8 cellular contexts compared by ENCODE assay signal in genomic region chr7:43905954-43906326, GRCh38. TPM values are rescaled to one million over a fixed set of nuclear protein-coding genes. Genes with fewer than 3 reads are reported as not detected.
A peak's percentile ranks its signal among the peaks of the same experiment; 100 is the strongest.
DNase-seq lines count a peak whose midpoint lies in the region; TF ChIP-seq lines count a peak whose summit lies in the region.

No MANE protein-coding gene starts in this region.

- H3K4me1 ChIP-seq in breast epithelium (peaks cover 7 to 10% of the 10 kb centered on the region in 2 donors), skeletal muscle tissue (ENCODE audit: control insufficient read depth in 3 of 3, insufficient read depth in 3 of 3, low read length in 3 of 3) (peaks cover 28 to 42% (median 28%) of the 10 kb centered on the region in 3 donors)

- TF ChIP-seq CTCF in Calu3 (IDR thresholded peaks at IDR 0.05; ENCODE audit: unreplicated experiment) (no peak), GM20000 (IDR thresholded peaks at IDR 0.05; ENCODE audit: extremely low read depth, missing control alignments) (no peak), breast epithelium (IDR thresholded peaks at IDR 0.05) (no peak)

- no peak for TF ChIP-seq POLR2A in breast epithelium (IDR thresholded peaks at IDR 0.05)

- H3K36me3 ChIP-seq in breast epithelium = no peaks in the 10 kb centered on the region
- no peaks in the 10 kb centered on the region for H3K36me3 ChIP-seq in skeletal muscle tissue (ENCODE audit: control insufficient read depth in 3 of 3, insufficient read depth in 3 of 3, low read length in 3 of 3)

- H3K27me3 ChIP-seq in breast epithelium (no peaks in the 10 kb centered on the region), skeletal muscle tissue (ENCODE audit: control insufficient read depth in 3 of 3, insufficient read depth in 3 of 3, low read length in 3 of 3) (no peaks in the 10 kb centered on the region)

- peak overlapping the region; percentile 85 for H3K27ac Mint-ChIP-seq in Calu3 (ENCODE audit: unreplicated experiment)
- H3K27ac Mint-ChIP-seq in T-helper 2 cell treated with Interferon-gamma antibody and Interleukin-4, amounts not matched to agents 5 μg/mL and 100 μg/mL, for 36 hours = peak overlapping the region; percentile 94

- intact Hi-C loops in Calu3 (cut with micrococcal nuclease; ENCODE audit: unreplicated experiment) = no loop called here
- intact Hi-C loops in breast epithelium (cut with DNase I; ENCODE audit: low total_unique reads) = no loop called here

- H3K4me1 Mint-ChIP-seq in Calu3 (ENCODE audit: low read depth, unreplicated experiment) = peaks cover 11% of the 10 kb centered on the region
- H3K4me1 Mint-ChIP-seq in T-helper 2 cell treated with Interferon-gamma antibody and Interleukin-4, amounts not matched to agents 5 μg/mL and 100 μg/mL, for 36 hours (ENCODE audit: low read depth) = peaks cover 22% of the 10 kb centered on the region

- H3K36me3 Mint-ChIP-seq in Calu3 (ENCODE audit: insufficient read depth, unreplicated experiment) = peaks cover 27% of the 10 kb centered on the region
- H3K36me3 Mint-ChIP-seq in T-helper 2 cell treated with Interferon-gamma antibody and Interleukin-4, amounts not matched to agents 5 μg/mL and 100 μg/mL, for 36 hours (ENCODE audit: low read depth) = peaks cover 7% of the 10 kb centered on the region

- CTCF ChIA-PET in Calu3 (lab: Charles Lee) = interaction anchor here (1.4 to 3.1 kb wide), 3 partner anchors 11 to 37 kb away, joined by 5 to 12 read pairs (median 9); partner anchors contain the start of gene UBE2D4

- no peaks in the 10 kb centered on the region for H3K27me3 Mint-ChIP-seq in Calu3 (ENCODE audit: unreplicated experiment)
- H3K27me3 Mint-ChIP-seq in T-helper 2 cell treated with Interferon-gamma antibody and Interleukin-4, amounts not matched to agents 5 μg/mL and 100 μg/mL, for 36 hours (ENCODE audit: low read depth) = no peaks in the 10 kb centered on the region

- H3K4me3 ChIP-seq in breast epithelium (peak overlapping the region; percentile 65 to 97 (median 68)), skeletal muscle tissue (ENCODE audit: low read length in 3 of 3) (peak overlapping the region; percentile 74 to 91 (median 87))

- H3K27ac ChIP-seq in breast epithelium (peak overlapping the region; percentile 90 to 98), skeletal muscle tissue (ENCODE audit: low read depth, low read length) (peak overlapping the region; percentile 73)

- peak overlapping the region; percentile 80 for H3K4me3 Mint-ChIP-seq in Calu3 (ENCODE audit: low read depth, unreplicated experiment)
- H3K4me3 Mint-ChIP-seq in T-helper 2 cell treated with Interferon-gamma antibody and Interleukin-4, amounts not matched to agents 5 μg/mL and 100 μg/mL, for 36 hours = peak overlapping the region; percentile 95

- peak; percentile 37 for DNase-seq in Calu3
- DNase-seq in GM20000 (ENCODE audit: low spot score) = peak; percentile 78
- peak; percentile 17 for DNase-seq in HPDE6-E6E7 (ENCODE audit: extremely low spot score)
- DNase-seq in T-helper 2 cell treated with Interferon-gamma antibody and Interleukin-4, amounts not matched to agents 5 μg/mL and 100 μg/mL, for 36 hours (ENCODE audit: low spot score) = no peak
- peak in 1 of 2 donors; percentile 19 for DNase-seq in breast epithelium (ENCODE audit: low spot score in 2 of 2)
- peak; percentile 68 for DNase-seq in iPS-NIHi7 (ENCODE audit: extremely low spot score)
- no peak for DNase-seq in NCI-H1694 treated with DMSO at 0.1 percent for 48 hours (lab: John Stamatoyannopoulos, UW)

- BruUV-seq in Calu3 (replicated peaks; lab: Mats Ljungman, UMichigan) = no TSS peak

- H3K9ac ChIP-seq in skeletal muscle tissue (ENCODE audit: low read depth in 1 of 3, low read length in 3 of 3) = peak overlapping the region; percentile 86 to 91 (median 88)

- no peaks in the 10 kb centered on the region for H3K9me3 Mint-ChIP-seq in Calu3 (ENCODE audit: low read depth, unreplicated experiment)
- no peaks in the 10 kb centered on the region for H3K9me3 Mint-ChIP-seq in T-helper 2 cell treated with Interferon-gamma antibody and Interleukin-4, amounts not matched to agents 5 μg/mL and 100 μg/mL, for 36 hours

- H3K9me3 ChIP-seq in breast epithelium = no peaks in the 10 kb centered on the region
- H3K9me3 ChIP-seq in skeletal muscle tissue (ENCODE audit: control insufficient read depth in 3 of 3, low read length in 3 of 3) = no peaks in the 10 kb centered on the region

RNA-seq across cellular contexts. Expression of gene URGCP, which starts 0.5 kb away (rescaled TPM):
- 44.1 and 48.3 TPM in 2 replicates for total RNA-seq in Calu3 (2022)
- total RNA-seq in breast epithelium = 10 to 100 TPM; 29.2 to 39.2 (median 29.9) TPM
- 28.2 TPM for total RNA-seq in skeletal muscle tissue

RNA-seq across cellular contexts. Expression of gene UBE2D4, which starts 20.3 kb away (rescaled TPM):
- total RNA-seq in Calu3 (2022) = 21.4 and 22.7 TPM in 2 replicates
- total RNA-seq in breast epithelium = 10 to 100 TPM; 14.7 to 34.1 (median 15.4) TPM
- 8.9 TPM for total RNA-seq in skeletal muscle tissue

RNA-seq across cellular contexts. Expression of gene MRPS24, which starts 36.6 kb away (rescaled TPM):
- 164 and 182 TPM in 2 replicates for total RNA-seq in Calu3 (2022)
- total RNA-seq in breast epithelium = 10 to 100 TPM; 75.4 to 86.1 (median 81.0) TPM
- 55.8 TPM for total RNA-seq in skeletal muscle tissue

Comparison
In these comparisons a context has a peak if more than half of its experiments do, and no peak if none do; other contexts are left out.
1. DNase-seq: peak in Calu3 (single experiment), GM20000 (single experiment), HPDE6-E6E7 (single experiment) and iPS-NIHi7 (single experiment); none in T-helper 2 cell treated with Interferon-gamma antibody and Interleukin-4, amounts not matched to agents 5 μg/mL and 100 μg/mL, for 36 hours (single experiment) and NCI-H1694 treated with DMSO at 0.1 percent for 48 hours (single experiment).